Comparison of ENCODE assay signal across 5 cellular contexts in genomic region chr4:80113615-80114014, GRCh38.
"Had no signal": no experiment of that assay in that cellular context is flagged by ENCODE, and none has a peak within 500 bp of the region (broad histone marks: within the 10 kb centered on the region; RNA-seq: fewer than 3 reads in every experiment).

No MANE protein-coding gene starts in this region.

- H3K4me3 ChIP-seq: GM23338 had no signal

- H3K27ac ChIP-seq: HL-60 had no signal

- DNase-seq: H9, HCEC 1CT, KBM-7 had no signal

- H3K4me2 ChIP-seq: GM23338 had no signal
